Comparison of ENCODE assay signal across 14 cellular contexts in genomic region chr3:67018789-67019525, GRCh38. TPM values are rescaled to one million over a fixed set of nuclear protein-coding genes. Genes with fewer than 3 reads are reported as not detected.
A peak's percentile ranks its signal among the peaks of the same experiment; 100 is the strongest.
DNase-seq lines count a peak whose midpoint lies in the region; ATAC-seq and TF ChIP-seq lines count a peak whose summit lies in the region.
"Had no signal": no experiment of that assay in that cellular context is flagged by ENCODE, and none has a peak within 500 bp of the region (broad histone marks: within the 10 kb centered on the region; RNA-seq: fewer than 3 reads in every experiment).

No MANE protein-coding gene starts in this region.

- no peaks in the 10 kb centered on the region for H3K36me3 Mint-ChIP-seq in Calu3 (ENCODE audit: insufficient read depth, unreplicated experiment)
- H3K36me3 Mint-ChIP-seq: naive thymus-derived CD4-positive, alpha-beta T cell had no signal

- no peak overlapping the region for H3K4me3 Mint-ChIP-seq in Calu3 (ENCODE audit: low read depth, unreplicated experiment)

- TF ChIP-seq CTCF in Calu3 (IDR thresholded peaks at IDR 0.05; ENCODE audit: unreplicated experiment) (no peak), tibial artery (IDR thresholded peaks at IDR 0.05) (no peak)

- H3K4me1 ChIP-seq in tibial artery = no peaks in the 10 kb centered on the region

- no peaks in the 10 kb centered on the region for H3K36me3 ChIP-seq in tibial artery
- H3K36me3 ChIP-seq: tibial nerve had no signal

- H3K27ac ChIP-seq in tibial artery = no peak overlapping the region
- H3K27ac ChIP-seq: 22Rv1, tibial nerve had no signal

- BruUV-seq in Calu3 (replicated peaks; lab: Mats Ljungman, UMichigan) = no TSS peak

- peaks cover 16% of the 10 kb centered on the region for H3K27me3 Mint-ChIP-seq in Calu3 (ENCODE audit: unreplicated experiment)

- H3K27ac Mint-ChIP-seq in Calu3 (ENCODE audit: unreplicated experiment) = no peak overlapping the region
- H3K27ac Mint-ChIP-seq: HFFc6 had no signal

- intact Hi-C loops in Calu3 (cut with micrococcal nuclease; ENCODE audit: unreplicated experiment) = loop anchor here (5.0 kb wide), 1 partner anchor 47 kb away; no protein-coding TSS in a partner anchor
- intact Hi-C loops in tibial artery (cut with DNase I; ENCODE audit: low total_unique reads) = no loop called here

- CTCF ChIA-PET in Calu3 (lab: Charles Lee) = no interaction called here

- no peaks in the 10 kb centered on the region for H3K27me3 ChIP-seq in tibial artery
- H3K27me3 ChIP-seq: tibial nerve had no signal

- H3K4me1 Mint-ChIP-seq in Calu3 (ENCODE audit: low read depth, unreplicated experiment) = peaks cover 27% of the 10 kb centered on the region

- no peaks in the 10 kb centered on the region for H3K9me3 Mint-ChIP-seq in Calu3 (ENCODE audit: low read depth, unreplicated experiment)
- H3K9me3 Mint-ChIP-seq: HFFc6; naive thymus-derived CD4-positive, alpha-beta T cell had no signal

- no peak overlapping the region for H3K4me3 ChIP-seq in tibial artery
- H3K4me3 ChIP-seq: tibial nerve had no signal

- ATAC-seq in activated CD4-positive, CD25-positive, alpha-beta regulatory T cell treated with anti-CD3 and anti-CD28 coated beads, Interleukin-2, amount 50 U/mL, for 24 hours = peak; percentile 60 to 73
- ATAC-seq in GM21423 (IDR thresholded peaks at IDR 0.05; ENCODE audit: unreplicated experiment) (peak; percentile 54), HG03378 (IDR thresholded peaks at IDR 0.05; ENCODE audit: unreplicated experiment) (peak; percentile 67)
- ATAC-seq: naive thymus-derived CD4-positive, alpha-beta T cell had no signal

- no peaks in the 10 kb centered on the region for H3K9me3 ChIP-seq in tibial artery
- H3K9me3 ChIP-seq: tibial nerve had no signal

- DNase-seq in activated CD4-positive, CD25-positive, alpha-beta regulatory T cell treated with anti-CD3 and anti-CD28 coated beads, Interleukin-2, amount 50 U/mL, for 72 hours = no peak
- DNase-seq in kidney tubule cell (ENCODE audit: low spot score) = peak; percentile 28
- no peak for DNase-seq in iPS-NIHi7 (ENCODE audit: extremely low spot score)
- DNase-seq in Calu3 = no peak
- no peak for DNase-seq in tibial artery
- DNase-seq: activated CD4-positive, CD25-positive, alpha-beta regulatory T cell; HFFc6; MV-4-11 had no signal

RNA-seq across cellular contexts. Expression of gene KBTBD8, which starts 20.9 kb away (rescaled TPM):
- 4.1 and 5.9 TPM in 2 replicates for total RNA-seq in Calu3 (2022)
